In the genomic region with DNA sequence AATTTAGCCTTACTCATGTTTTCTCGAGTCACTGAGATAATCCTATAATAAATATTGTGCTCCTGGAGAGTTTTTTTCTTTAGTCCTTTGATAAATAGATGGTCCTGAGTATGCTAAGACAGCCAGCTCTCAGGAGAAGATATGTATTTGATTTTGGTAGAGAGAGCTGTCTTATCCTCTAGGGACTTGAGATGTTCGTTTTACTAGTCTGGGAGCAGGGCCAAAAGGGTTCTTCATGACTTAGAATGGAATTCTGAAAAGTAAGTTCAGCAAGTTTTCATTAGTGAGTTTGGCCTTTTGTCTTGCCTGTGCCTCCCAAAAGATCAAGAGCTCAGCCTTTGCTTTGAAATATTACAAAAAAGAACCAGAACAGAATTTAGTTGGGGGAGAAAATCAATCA, we compare ENCODE assay signal across 11 cellular contexts.
DNase-seq lines count a peak whose midpoint lies in the region; ATAC-seq and TF ChIP-seq lines count a peak whose summit lies in the region.
"Had no signal": no experiment of that assay in that cellular context is flagged by ENCODE, and none has a peak within 500 bp of the region (broad histone marks: within the 10 kb centered on the region; RNA-seq: fewer than 3 reads in every experiment).

No MANE protein-coding gene starts in this region.

- peaks cover 28% of the 10 kb centered on the region for H3K4me1 ChIP-seq in A673 (ENCODE audit: insufficient read depth, low read length, poor library complexity, severe bottlenecking)

- no peak overlapping the region for H3K27ac ChIP-seq in A673 (ENCODE audit: low read depth, low read length, poor library complexity, severe bottlenecking)
- no peak overlapping the region for H3K27ac ChIP-seq in brain microvascular endothelial cell

- no peak overlapping the region for H3K4me3 ChIP-seq in A673 (ENCODE audit: low read depth, low read length, poor library complexity, severe bottlenecking)
- no peak overlapping the region for H3K4me3 ChIP-seq in brain microvascular endothelial cell (ENCODE audit: low read depth, low read length)

- no peaks in the 10 kb centered on the region for H3K9me3 ChIP-seq in A673 (ENCODE audit: low read depth, low read length, poor library complexity, severe bottlenecking)

- H3K36me3 ChIP-seq in A673 (ENCODE audit: insufficient read depth, low read length, poor library complexity, severe bottlenecking) = no peaks in the 10 kb centered on the region
- H3K36me3 ChIP-seq in brain microvascular endothelial cell (replicated peaks) = no peaks in the 10 kb centered on the region

- no TSS peak for BruUV-seq in A673 (replicated peaks; lab: Mats Ljungman, UMichigan)

- in situ Hi-C loops in brain microvascular endothelial cell (cut with HindIII; ENCODE audit: low pct_ligation_motif_present, low sequenced_read_pairs) = no loop called here

- CTCF ChIA-PET in A673 (lab: Charles Lee) = no interaction called here

- TF ChIP-seq CTCF in A673 (conservative IDR thresholded peaks at IDR 0.05; ENCODE audit: low read depth, low read length) (no peak), brain microvascular endothelial cell (IDR thresholded peaks at IDR 0.05; ENCODE audit: low read depth, low read length, missing control alignments) (no peak)

- intact Hi-C loops in A673 (cut with micrococcal nuclease; ENCODE audit: unreplicated experiment) = no loop called here

- ATAC-seq in HG03196 (IDR thresholded peaks at IDR 0.05; ENCODE audit: unreplicated experiment) = no peak

- POLR2A ChIA-PET in A673 (lab: Charles Lee; ENCODE audit: low non-redundant PET) = interaction anchor here (0.6 kb wide), 1 partner anchor 1195 kb away, joined by 7 read pairs; no protein-coding TSS in a partner anchor

- DNase-seq in A673 (ENCODE audit: low spot score) = peak; percentile 96
- peak; percentile 64 for DNase-seq in HS-5 (ENCODE audit: low read depth)
- DNase-seq in brain microvascular endothelial cell = peak; percentile 81
- DNase-seq in medulla oblongata (ENCODE audit: extremely low spot score) = peak; percentile 58
- DNase-seq in NCI-H128 (lab: John Stamatoyannopoulos, UW; ENCODE audit: unreplicated experiment) = no peak
- DNase-seq in SW480 (ENCODE audit: low spot score) = no peak
- DNase-seq in cerebellum (ENCODE audit: low spot score) = no peak
- DNase-seq: COR-L47, erythroblast, naive B cell had no signal

- no peaks in the 10 kb centered on the region for H3K27me3 ChIP-seq in A673 (replicated peaks; ENCODE audit: insufficient read depth, low read depth, low read length, poor library complexity)
- no peaks in the 10 kb centered on the region for H3K27me3 ChIP-seq in brain microvascular endothelial cell (replicated peaks)

Comparison
In these comparisons a context has a peak if more than half of its experiments do, and no peak if none do; other contexts are left out.
1. DNase-seq: peak in A673 (single experiment), HS-5 (single experiment), brain microvascular endothelial cell (single experiment) and medulla oblongata (single experiment); none in NCI-H128 (single experiment), SW480 (single experiment) and cerebellum (single experiment).